ENCODE assay signal across 8 cellular contexts in the genomic region with DNA sequence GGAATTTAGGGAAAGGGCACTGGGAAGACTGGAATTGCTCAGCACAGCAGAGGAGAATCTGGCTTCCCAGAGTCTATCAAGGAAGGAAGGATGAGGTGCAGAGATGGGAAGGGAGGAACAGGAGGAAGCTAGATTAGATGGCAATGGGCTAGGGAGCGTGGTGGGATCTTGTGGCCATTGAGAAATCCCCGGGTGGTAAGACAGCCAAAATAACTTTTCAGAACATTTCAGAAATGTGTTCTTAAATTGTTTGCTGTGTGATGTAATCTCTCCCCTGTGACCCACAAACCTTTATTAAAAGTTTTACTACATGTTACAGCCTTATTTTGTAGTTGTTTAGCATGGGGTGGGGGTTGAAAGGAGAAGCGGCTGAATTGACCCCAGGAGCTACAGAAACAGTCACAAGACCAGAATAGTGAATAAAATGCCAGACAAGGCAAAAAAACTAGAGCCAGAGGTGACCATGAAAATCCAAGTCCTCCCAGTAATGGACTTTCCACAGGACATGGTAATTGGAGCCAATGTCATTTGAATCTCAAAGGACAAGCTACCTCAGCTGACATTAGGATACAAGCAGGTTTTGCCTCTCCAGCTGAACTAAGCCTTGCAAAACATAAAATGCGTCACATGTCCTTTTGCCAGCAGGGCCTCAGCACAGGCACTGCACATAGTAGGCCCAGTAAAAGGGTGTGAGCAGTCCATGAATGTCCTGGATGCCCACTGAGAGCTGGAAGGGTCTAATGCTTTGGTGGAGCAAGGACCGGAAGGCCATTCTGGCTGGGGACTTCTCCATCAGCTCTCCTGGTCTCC. TPM values are rescaled to one million over a fixed set of nuclear protein-coding genes. Genes with fewer than 3 reads are reported as not detected.
A peak's percentile ranks its signal among the peaks of the same experiment; 100 is the strongest.
DNase-seq lines count a peak whose midpoint lies in the region; ATAC-seq and TF ChIP-seq lines count a peak whose summit lies in the region.

No MANE protein-coding gene starts in this region.

- H3K4me3 ChIP-seq in DOHH2 (ENCODE audit: low read length) (peak overlapping the region; percentile 91; the same call in 1 of the 2 replicates), heart right ventricle (peak overlapping the region in 1 of 10 donors; percentile 80), sigmoid colon (no peak overlapping the region)

- peak overlapping the region; percentile 67 for H3K4me2 ChIP-seq in DOHH2 (ENCODE audit: low read length)

- 67 to 76% methylated on average over 5 of the region's 5 CpGs for WGBS in heart right ventricle, 2 donors
- WGBS in sigmoid colon, 2 donors, result 55 to 79% methylated on average over 5 of the region's 5 CpGs

- TF ChIP-seq EP300 in sigmoid colon (IDR thresholded peaks at IDR 0.05), result no peak

- H4K20me1 ChIP-seq in DOHH2 (ENCODE audit: control insufficient read depth, insufficient read depth, low read depth, low read length), result 0 out of 2 replicates have a peak, but pooled peaks cover 8% of the 10 kb centered on the region

- CTCF ChIA-PET in T-cell (lab: Charles Lee), result interaction anchor here (0.5 to 10.6 kb wide), 31 partner anchors 9 to 1024 kb away, joined by 3 to 254 read pairs (median 6); a partner anchor contains a TSS

- ATAC-seq in T-cell (replicated peaks in 1 of 4) (no peak), heart right ventricle (no peak), GM19035 (IDR thresholded peaks at IDR 0.05; ENCODE audit: unreplicated experiment) (no peak)

- peaks cover 28 to 39% (median 37%) of the 10 kb centered on the region in 3 donors for H3K4me1 Mint-ChIP-seq in T-cell

- peaks cover 27% of the 10 kb centered on the region for H3K4me1 ChIP-seq in DOHH2 (ENCODE audit: control insufficient read depth, low read length)
- H3K4me1 ChIP-seq in heart right ventricle, result peaks cover 6 to 67% (median 56%) of the 10 kb centered on the region in 9 donors
- peaks cover 0 to 61% (median 52%) of the 10 kb centered on the region in 4 donors for H3K4me1 ChIP-seq in sigmoid colon

- H3F3A ChIP-seq in DOHH2 (ENCODE audit: control insufficient read depth, insufficient read depth), result no peaks in the 10 kb centered on the region

- H3K9me3 ChIP-seq in DOHH2 (ENCODE audit: control insufficient read depth, insufficient read depth, low read length) (no peaks in the 10 kb centered on the region), heart right ventricle (no peaks in the 10 kb centered on the region), sigmoid colon (no peaks in the 10 kb centered on the region)

- intact Hi-C loops in heart right ventricle (cut with DNase I), result loop anchor here (1.0 to 10.0 kb wide), 18 partner anchors 51 to 439 kb away; a partner anchor contains a TSS
- intact Hi-C loops in sigmoid colon (cut with DNase I), result loop anchor here (1.0 to 5.0 kb wide), 6 partner anchors 51 to 341 kb away; a partner anchor contains a TSS

- H3K27me3 Mint-ChIP-seq in T-cell, result peaks cover 0 to 4% of the 10 kb centered on the region in 2 donors

- peak overlapping the region in 2 of 3 donors; percentile 97 to 98 for H3K4me3 Mint-ChIP-seq in T-cell

- H3K27ac Mint-ChIP-seq in T-cell, result peak overlapping the region in 1 of 2 donors; percentile 36

- no peaks in the 10 kb centered on the region for H3K9me2 ChIP-seq in DOHH2 (replicated peaks; ENCODE audit: control insufficient read depth, low read length)

- DNase-seq in T-cell, result no peak
- no peak for DNase-seq in heart right ventricle
- DNase-seq in sigmoid colon, result peak; percentile 76
- no peak for DNase-seq in NCI-H1417 (lab: John Stamatoyannopoulos, UW)
- DNase-seq in activated T-cell treated with anti-CD3 and anti-CD28 coated beads, Interleukin-2, amount 50 U/mL, for 1 hour, result no peak
- DNase-seq in superior temporal gyrus (ENCODE audit: extremely low spot score), result no peak

- H3K36me3 ChIP-seq in DOHH2 (ENCODE audit: control insufficient read depth, low read length) (peaks cover 12% of the 10 kb centered on the region), heart right ventricle (peaks cover 0 to 8% (median 0%) of the 10 kb centered on the region in 9 donors), sigmoid colon (no peaks in the 10 kb centered on the region)

- H3K36me3 Mint-ChIP-seq in T-cell, result peaks cover 5% of the 10 kb centered on the region

- TF ChIP-seq CTCF in DOHH2 (IDR thresholded peaks at IDR 0.05; ENCODE audit: low read depth, low read length, poor library complexity, severe bottlenecking), result no peak
- no peak for TF ChIP-seq CTCF in heart right ventricle (IDR thresholded peaks at IDR 0.05)
- TF ChIP-seq CTCF in sigmoid colon (IDR thresholded peaks at IDR 0.05), result no peak

- H3K27ac ChIP-seq in DOHH2 (ENCODE audit: low read depth, low read length), result no peak overlapping the region
- peak overlapping the region in 9 of 10 donors; percentile 9 to 99 (median 97) for H3K27ac ChIP-seq in heart right ventricle
- H3K27ac ChIP-seq in sigmoid colon, result peak overlapping the region; percentile 94 to 98 (median 96)

- H3K9me3 Mint-ChIP-seq in T-cell, result no peaks in the 10 kb centered on the region

- H3K79me2 ChIP-seq in DOHH2 (ENCODE audit: control insufficient read depth, low read length), result peaks cover 39% of the 10 kb centered on the region

- TF ChIP-seq POLR2A in sigmoid colon (IDR thresholded peaks at IDR 0.05), result no peak

- H3K27me3 ChIP-seq in DOHH2 (ENCODE audit: control insufficient read depth, low read length) (peaks cover 14% of the 10 kb centered on the region), heart right ventricle (no peaks in the 10 kb centered on the region), sigmoid colon (no peaks in the 10 kb centered on the region)

- POLR2A ChIA-PET in T-cell (lab: Charles Lee), result interaction anchor here (1.5 to 1.6 kb wide), 2 partner anchors 207 to 209 kb away, joined by 5 to 13 read pairs; no protein-coding TSS in a partner anchor

RNA-seq across cellular contexts. Expression of a gene that starts 1.0 kb away (rescaled TPM):
- total RNA-seq in T-cell (10 to 100 TPM; 23.0 to 41.6 (median 38.9) TPM), heart right ventricle (10 to 100 TPM; 39.2 to 58.9 (median 48.7) TPM), sigmoid colon (10 to 100 TPM; 58.2 to 76.7 (median 73.4) TPM)
- polyA plus RNA-seq in heart right ventricle (10 to 100 TPM; 21.9 to 24.2 TPM), sigmoid colon (10 to 100 TPM; 42.6 to 57.3 (median 49.1) TPM)

RNA-seq across cellular contexts. Expression of a gene that starts 50.8 kb away (rescaled TPM):
- total RNA-seq in T-cell, result 10 to 100 TPM; 70.6 to 87.2 (median 73.3) TPM
- 10 to 100 TPM; 13.9 to 23.2 (median 18.9) TPM for total RNA-seq in heart right ventricle
- polyA plus RNA-seq in heart right ventricle, result 10 to 100 TPM; 10.3 to 12.3 TPM
- total RNA-seq in sigmoid colon, result 10 to 100 TPM; 32.8 to 47.8 (median 36.1) TPM
- polyA plus RNA-seq in sigmoid colon, result 10 to 100 TPM in 1 of 3 donors, 1 to 10 TPM in 2; 7.9 to 24.8 (median 9.6) TPM
